9 cellular contexts compared by ENCODE assay signal in the genomic region with DNA sequence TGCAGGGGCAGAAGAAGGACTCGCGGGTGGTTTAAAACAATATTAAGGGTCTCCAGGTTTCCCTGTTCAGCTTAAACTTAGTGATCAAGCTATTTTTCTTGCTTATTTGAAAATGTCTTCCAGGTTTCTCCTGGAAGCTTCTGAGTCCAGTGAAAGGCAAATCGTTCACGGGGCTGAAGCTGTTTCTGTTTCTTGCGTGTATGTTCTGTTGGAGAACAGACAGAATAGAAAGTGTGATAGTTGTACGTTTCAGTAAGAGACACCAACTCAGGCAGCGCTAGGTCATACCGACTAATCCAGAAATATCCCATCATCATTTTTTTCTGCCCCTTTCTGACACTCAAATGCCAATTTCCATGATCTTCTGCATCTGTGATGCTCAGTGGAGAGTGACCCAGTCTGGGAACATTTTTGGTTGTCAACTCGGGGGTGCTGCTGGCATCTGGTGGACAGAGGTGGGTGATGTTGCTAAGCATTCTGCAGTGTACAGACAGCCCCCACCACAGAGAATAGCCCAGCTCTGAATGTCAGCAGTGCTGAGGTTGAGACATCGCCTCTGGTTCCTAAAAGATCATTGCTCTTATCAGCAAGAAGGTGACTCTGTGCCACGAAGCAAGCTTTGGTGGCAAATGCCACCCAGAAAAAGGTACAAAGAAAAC. TPM values are rescaled to one million over a fixed set of nuclear protein-coding genes. Genes with fewer than 3 reads are reported as not detected.
A peak's percentile ranks its signal among the peaks of the same experiment; 100 is the strongest.
DNase-seq lines count a peak whose midpoint lies in the region; ATAC-seq and TF ChIP-seq lines count a peak whose summit lies in the region.
"Had no signal": no experiment of that assay in that cellular context is flagged by ENCODE, and none has a peak within 500 bp of the region (broad histone marks: within the 10 kb centered on the region; RNA-seq: fewer than 3 reads in every experiment).

No MANE protein-coding gene starts in this region.

- peak; percentile 25 for DNase-seq in NCI-H82 (lab: John Stamatoyannopoulos, UW)
- DNase-seq in NCI-H82 treated with DMSO at 0.1 percent for 48 hours (lab: John Stamatoyannopoulos, UW; ENCODE audit: unreplicated experiment), result no peak
- peak; percentile 33 for DNase-seq in activated CD4-positive, alpha-beta T cell treated with anti-CD3 and anti-CD28 coated beads, Interleukin-2, amount 50 U/mL, for 4 hours
- DNase-seq in fibroblast of lung (ENCODE audit: low read depth in 2 of 2), result no peak
- no peak for DNase-seq in NCI-H446 treated with DMSO at 0.1 percent for 48 hours (lab: John Stamatoyannopoulos, UW)

- no peak for ATAC-seq in GM18519 (IDR thresholded peaks at IDR 0.05; ENCODE audit: low FRiP score, unreplicated experiment)
- ATAC-seq in HG02759 (IDR thresholded peaks at IDR 0.05; ENCODE audit: unreplicated experiment), result no peak

- no peaks in the 10 kb centered on the region for H3K9me3 ChIP-seq in fibroblast of lung (ENCODE audit: control insufficient read depth, insufficient read depth, low read depth, low read length)
- no peaks in the 10 kb centered on the region for H3K9me3 ChIP-seq in stomach smooth muscle (ENCODE audit: control insufficient read depth in 2 of 2, low read length in 2 of 2)

- no peak overlapping the region for H3K9ac ChIP-seq in fibroblast of lung (ENCODE audit: insufficient read depth, low read length)
- H3K9ac ChIP-seq in stomach smooth muscle (ENCODE audit: low read length in 2 of 2), result no peak overlapping the region

- H3K27ac ChIP-seq in fibroblast of lung (ENCODE audit: insufficient read depth, low read length) (peak overlapping the region; percentile 70), stomach smooth muscle (ENCODE audit: low read length) (peak overlapping the region; percentile 84)
- H3K27ac ChIP-seq: VCaP had no signal

- H3K27me3 ChIP-seq in fibroblast of lung (ENCODE audit: control insufficient read depth, insufficient read depth, low read length) (no peaks in the 10 kb centered on the region), stomach smooth muscle (ENCODE audit: control insufficient read depth in 1 of 2, insufficient read depth in 2 of 2, low read length in 2 of 2) (no peaks in the 10 kb centered on the region)

- no peak for TF ChIP-seq CTCF in fibroblast of lung (conservative IDR thresholded peaks at IDR 0.05 in 1 of 2, IDR thresholded peaks at IDR 0.05 in 1 of 2; ENCODE audit: low read depth in 1 of 2, low read length in 2 of 2)

- H2AFZ ChIP-seq in fibroblast of lung (ENCODE audit: low read length), result no peak overlapping the region

- no peak overlapping the region for H3K4me2 ChIP-seq in fibroblast of lung (ENCODE audit: extremely low read depth, insufficient read depth, low read length)

- no peaks in the 10 kb centered on the region for H4K20me1 ChIP-seq in fibroblast of lung (ENCODE audit: control insufficient read depth, extremely low read depth, insufficient read depth, low read length)

- peaks cover 22% of the 10 kb centered on the region for H3K79me2 ChIP-seq in fibroblast of lung (ENCODE audit: control insufficient read depth, insufficient read depth, low read length)

- H3K4me3 ChIP-seq in fibroblast of lung (replicated peaks in 1 of 4; ENCODE audit: control extremely low read depth in 1 of 4, insufficient read depth in 1 of 4, low read depth in 3 of 4, low read length in 4 of 4) (peak overlapping the region in 1 of 4 experiments; percentile 37), stomach smooth muscle (ENCODE audit: low read length in 2 of 2) (peak overlapping the region in 1 of 2 donors; percentile 80)

- H3K36me3 ChIP-seq in fibroblast of lung (ENCODE audit: control insufficient read depth, insufficient read depth, low read length), result peaks cover 16% of the 10 kb centered on the region
- H3K36me3 ChIP-seq in stomach smooth muscle (ENCODE audit: control insufficient read depth in 2 of 2, insufficient read depth in 2 of 2, low read length in 2 of 2), result peaks cover 11 to 14% of the 10 kb centered on the region in 2 donors

- H3K4me1 ChIP-seq in fibroblast of lung (ENCODE audit: control insufficient read depth, extremely low read depth, insufficient read depth, low read length), result peaks cover 10% of the 10 kb centered on the region
- peaks cover 45% of the 10 kb centered on the region for H3K4me1 ChIP-seq in stomach smooth muscle (ENCODE audit: control insufficient read depth, insufficient read depth, low read length)

RNA-seq across cellular contexts. Expression of a gene that starts 4.3 kb away (rescaled TPM):
- 3.3 and 19.2 TPM in 2 replicates for total RNA-seq in fibroblast of lung
- 6.7 and 11.5 TPM in 2 replicates for polyA plus RNA-seq in fibroblast of lung
- polyA plus RNA-seq in fibroblast of lung (2012), result 27.0 and 30.4 TPM in 2 replicates
- 7.7 and 14.6 TPM in 2 replicates for polyA minus RNA-seq in fibroblast of lung (ENCODE audit: low replicate concordance)

Comparison
In these comparisons a context has a peak if more than half of its experiments do, and no peak if none do; other contexts are left out.
1. DNase-seq: peak in NCI-H82 (single experiment) and activated CD4-positive, alpha-beta T cell treated with anti-CD3 and anti-CD28 coated beads, Interleukin-2, amount 50 U/mL, for 4 hours (2 of 2); none in NCI-H82 treated with DMSO at 0.1 percent for 48 hours (single experiment), fibroblast of lung (0 of 2) and NCI-H446 treated with DMSO at 0.1 percent for 48 hours (single experiment).